Comparison of ENCODE assay signal across 20 cellular contexts in genomic region chr3:25461946-25462345, GRCh38. TPM values are rescaled to one million over a fixed set of nuclear protein-coding genes. Genes with fewer than 3 reads are reported as not detected.
A peak's percentile ranks its signal among the peaks of the same experiment; 100 is the strongest.
DNase-seq lines count a peak whose midpoint lies in the region; FAIRE-seq and TF ChIP-seq lines count a peak whose summit lies in the region.
"Had no signal": no experiment of that assay in that cellular context is flagged by ENCODE, and none has a peak within 500 bp of the region (broad histone marks: within the 10 kb centered on the region; RNA-seq: fewer than 3 reads in every experiment).

No MANE protein-coding gene starts in this region.

- H2AFZ ChIP-seq in MM.1S (ENCODE audit: low read length) (no peak overlapping the region), hepatocyte (no peak overlapping the region), smooth muscle cell (ENCODE audit: low read depth) (no peak overlapping the region)

- H3K27me3 ChIP-seq in MM.1S (replicated peaks; ENCODE audit: insufficient read depth, low read length) (no peaks in the 10 kb centered on the region), bronchial epithelial cell (ENCODE audit: control insufficient read depth, insufficient read depth, low read length) (no peaks in the 10 kb centered on the region), hepatocyte (no peaks in the 10 kb centered on the region), smooth muscle cell (ENCODE audit: low read depth) (no peaks in the 10 kb centered on the region)
- H3K27me3 ChIP-seq: BE2C, MG63 had no signal

- peak; percentile 5 for DNase-seq in MM.1S
- DNase-seq in bronchial epithelial cell (ENCODE audit: low read depth) = peak; percentile 83
- DNase-seq in hepatocyte (ENCODE audit: low spot score) = no peak
- no peak for DNase-seq in smooth muscle cell (lab: John Stamatoyannopoulos, UW; ENCODE audit: unreplicated experiment)
- DNase-seq in activated CD8-positive, alpha-beta memory T cell treated with anti-CD3 and anti-CD28 coated beads for 24 hours = no peak
- no peak for DNase-seq in GM03348 (ENCODE audit: low spot score)
- no peak for DNase-seq in NCI-H1092 (lab: John Stamatoyannopoulos, UW)
- DNase-seq: BE2C; DMS53; GDM1; H7; HFFc6; MG63; NCI-H1048; NCI-H1436 treated with DMSO at 0.1 percent for 48 hours; NCI-H1930; NCI-H69; NK-92 treated with Interleukin-12 subunit alpha and Interleukin-12 subunit beta, amount 100 ng/mL, for 24 hours; SJCRH30 had no signal

- no peaks in the 10 kb centered on the region for H3K9me2 ChIP-seq in MM.1S (replicated peaks; ENCODE audit: insufficient read depth, low read length)
- H3K9me2 ChIP-seq in hepatocyte (replicated peaks; ENCODE audit: insufficient read depth) = no peaks in the 10 kb centered on the region

- H3F3A ChIP-seq in MM.1S (ENCODE audit: insufficient read depth, low read length) = peaks cover 19% of the 10 kb centered on the region
- peaks cover 18% of the 10 kb centered on the region for H3F3A ChIP-seq in smooth muscle cell (ENCODE audit: low read depth)

- peaks cover 29% of the 10 kb centered on the region for H3K4me1 ChIP-seq in MM.1S (ENCODE audit: low read length)
- H3K4me1 ChIP-seq in hepatocyte (ENCODE audit: insufficient read depth) = peaks cover 28% of the 10 kb centered on the region
- H3K4me1 ChIP-seq in smooth muscle cell (ENCODE audit: low read depth) = peaks cover 7% of the 10 kb centered on the region
- H3K4me1 ChIP-seq: BE2C, SJCRH30 had no signal

- no peak for FAIRE-seq in bronchial epithelial cell (lab: Jason Lieb, UNC)
- FAIRE-seq: D721Med had no signal

- no peaks in the 10 kb centered on the region for H3K9me3 ChIP-seq in MM.1S (replicated peaks; ENCODE audit: insufficient read depth, low read length)
- no peaks in the 10 kb centered on the region for H3K9me3 ChIP-seq in hepatocyte (ENCODE audit: low read depth)
- no peaks in the 10 kb centered on the region for H3K9me3 ChIP-seq in smooth muscle cell (replicated peaks; ENCODE audit: low read depth)
- H3K9me3 ChIP-seq: BE2C, MG63 had no signal

- H3K9ac ChIP-seq in MM.1S (ENCODE audit: low read length) = no peak overlapping the region
- no peak overlapping the region for H3K9ac ChIP-seq in smooth muscle cell (ENCODE audit: low read depth)

- TF ChIP-seq CTCF in MM.1S (IDR thresholded peaks at IDR 0.05; ENCODE audit: low read length) (no peak), bronchial epithelial cell (IDR thresholded peaks at IDR 0.05; ENCODE audit: insufficient read depth, low read length, severe bottlenecking) (no peak), hepatocyte (IDR thresholded peaks at IDR 0.05; ENCODE audit: poor library complexity) (no peak), smooth muscle cell (IDR thresholded peaks at IDR 0.05; ENCODE audit: borderline replicate concordance, insufficient read depth, poor library complexity, severe bottlenecking) (no peak)

- no peaks in the 10 kb centered on the region for H4K20me1 ChIP-seq in MM.1S (ENCODE audit: insufficient read depth, low read length)
- H4K20me1 ChIP-seq in hepatocyte (ENCODE audit: insufficient read depth, poor library complexity, severe bottlenecking) = no peaks in the 10 kb centered on the region
- no peaks in the 10 kb centered on the region for H4K20me1 ChIP-seq in smooth muscle cell (ENCODE audit: low read depth)

- H3K27ac ChIP-seq in MM.1S (ENCODE audit: low read length) = peak overlapping the region; percentile 90; the same call in 1 of the 2 replicates
- H3K27ac ChIP-seq in hepatocyte = peak overlapping the region; percentile 24
- peak overlapping the region; percentile 57 for H3K27ac ChIP-seq in smooth muscle cell (ENCODE audit: low read depth)
- H3K27ac ChIP-seq: SJCRH30 had no signal

- no peaks in the 10 kb centered on the region for H3K36me3 ChIP-seq in MM.1S (replicated peaks; ENCODE audit: insufficient read depth, low read length)
- no peaks in the 10 kb centered on the region for H3K36me3 ChIP-seq in bronchial epithelial cell (ENCODE audit: control insufficient read depth, insufficient read depth, low read length)
- no peaks in the 10 kb centered on the region for H3K36me3 ChIP-seq in hepatocyte (replicated peaks; ENCODE audit: insufficient read depth, low read depth)
- no peaks in the 10 kb centered on the region for H3K36me3 ChIP-seq in smooth muscle cell (ENCODE audit: low read depth)
- H3K36me3 ChIP-seq: BE2C, MG63, SJCRH30 had no signal

- WGBS in hepatocyte (ENCODE audit: low lambda C conversion rate, missing lambda C conversion rate) = 77% methylated on average over 3 of the region's 3 CpGs
- WGBS in smooth muscle cell (ENCODE audit: low lambda C conversion rate) = 58% methylated on average over 3 of the region's 3 CpGs

- H3K4me2 ChIP-seq in MM.1S (ENCODE audit: low read depth, low read length) (peak overlapping the region; percentile 21), hepatocyte (no peak overlapping the region), smooth muscle cell (no peak overlapping the region)

- no peaks in the 10 kb centered on the region for H3K79me2 ChIP-seq in MM.1S (ENCODE audit: low read length)
- H3K79me2 ChIP-seq in hepatocyte = peaks cover 70% of the 10 kb centered on the region
- peaks cover 65% of the 10 kb centered on the region for H3K79me2 ChIP-seq in smooth muscle cell (ENCODE audit: low read depth)

- no peak overlapping the region for H3K4me3 ChIP-seq in MM.1S (ENCODE audit: low read length)
- no peak overlapping the region for H3K4me3 ChIP-seq in bronchial epithelial cell (ENCODE audit: low read depth, low read length)
- no peak overlapping the region for H3K4me3 ChIP-seq in hepatocyte
- no peak overlapping the region for H3K4me3 ChIP-seq in smooth muscle cell
- H3K4me3 ChIP-seq: MG63, SJCRH30 had no signal

RNA-seq across cellular contexts. Expression of gene RARB, which starts 33.9 kb away (rescaled TPM):
- total RNA-seq in bronchial epithelial cell (0.13 and 0.26 TPM in 2 replicates), hepatocyte (30.7 and 33.0 TPM in 2 replicates), smooth muscle cell (106 and 129 TPM in 2 replicates)
- polyA plus RNA-seq in hepatocyte (20.2 and 22.2 TPM in 2 replicates), smooth muscle cell (62.8 and 88.1 TPM in 2 replicates)

Comparison
In these comparisons a context has a peak if more than half of its experiments do, and no peak if none do; other contexts are left out.
1. DNase-seq: peak in MM.1S (single experiment) and bronchial epithelial cell (single experiment); none in hepatocyte (single experiment), smooth muscle cell (single experiment), activated CD8-positive, alpha-beta memory T cell treated with anti-CD3 and anti-CD28 coated beads for 24 hours (single experiment), GM03348 (single experiment) and NCI-H1092 (single experiment).
2. H3K27ac ChIP-seq: peak in every context shown above with its lines; median percentile 90 in MM.1S; 57 in smooth muscle cell; 24 in hepatocyte.
3. RNA of gene RARB, which starts 33.9 kb away (total RNA-seq): 106 to 129 TPM in smooth muscle cell and 30.7 to 33.0 TPM in hepatocyte; 0.13 to 0.26 TPM in bronchial epithelial cell; every median in the first group is over 10 times any median in the second.